Comparison of ENCODE assay signal across 2 cellular contexts in the genomic region with DNA sequence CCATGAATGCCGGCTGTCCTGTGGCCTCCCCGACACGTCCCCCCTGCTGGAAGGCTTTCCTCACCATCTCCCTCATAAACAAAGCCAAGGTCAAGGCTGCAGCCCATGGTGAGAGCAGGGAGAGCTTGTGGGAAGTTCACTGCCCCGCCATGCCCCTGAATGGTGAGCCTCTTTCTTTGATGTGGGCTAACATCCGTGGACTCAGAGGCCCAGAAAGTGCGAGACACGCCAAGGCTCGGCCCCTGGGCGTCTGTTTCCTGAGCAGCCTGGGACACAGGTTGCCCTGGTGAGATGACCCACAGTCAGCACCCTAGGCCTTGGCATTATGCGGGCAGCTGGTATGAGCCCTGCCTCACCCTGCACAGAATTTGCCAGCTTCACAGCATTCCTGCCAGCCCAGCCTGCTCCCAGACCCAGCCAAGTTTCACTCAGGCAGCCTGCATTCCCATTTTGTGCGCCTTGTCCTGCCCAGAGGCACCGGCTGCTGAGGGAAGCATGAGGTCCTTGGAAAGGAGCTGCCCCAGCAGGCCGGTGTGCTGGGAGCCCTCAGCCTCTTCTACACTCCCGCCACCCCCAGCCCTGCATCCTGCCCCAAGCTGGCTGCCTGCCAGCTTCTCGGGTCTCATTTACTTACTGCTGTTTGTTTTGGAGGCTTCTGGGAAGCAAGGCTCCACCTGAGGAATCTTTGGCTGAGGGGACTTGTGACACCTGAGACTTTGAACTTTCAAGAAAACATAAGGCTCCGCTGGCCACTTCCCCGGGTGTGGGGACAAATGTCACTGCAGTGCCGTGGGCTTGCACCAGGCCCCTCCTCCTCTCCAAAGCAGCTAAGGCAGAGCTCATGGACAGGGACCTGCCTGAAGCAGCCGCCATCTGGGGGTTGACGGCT.
TF ChIP-seq lines count a peak whose summit lies in the region.

No MANE protein-coding gene starts in this region.

TF ChIP-seq in GM23338, 12 proteins besides CTCF, POLR2A, EP300 and RAD21:
- TF ChIP-seq STAT1 (IDR thresholded peaks at IDR 0.05; ENCODE audit: unreplicated experiment) (no peak), POLR2AphosphoS5 (IDR thresholded peaks at IDR 0.05; ENCODE audit: low read depth) (no peak), EZH2 (IDR thresholded peaks at IDR 0.05; ENCODE audit: low read depth, unreplicated experiment) (no peak)
TF ChIP-seq in GM23338: peak in this region for 0.

TF ChIP-seq in K562, 482 proteins besides CTCF, POLR2A, EP300 and RAD21:
- peak; percentile 55 for TF ChIP-seq CXXC5 (CRISPR knock-in tag; IDR thresholded peaks at IDR 0.05)
- no peak for TF ChIP-seq KDM2B (CRISPR knock-in tag; IDR thresholded peaks at IDR 0.05)
- TF ChIP-seq, protein P1, sequence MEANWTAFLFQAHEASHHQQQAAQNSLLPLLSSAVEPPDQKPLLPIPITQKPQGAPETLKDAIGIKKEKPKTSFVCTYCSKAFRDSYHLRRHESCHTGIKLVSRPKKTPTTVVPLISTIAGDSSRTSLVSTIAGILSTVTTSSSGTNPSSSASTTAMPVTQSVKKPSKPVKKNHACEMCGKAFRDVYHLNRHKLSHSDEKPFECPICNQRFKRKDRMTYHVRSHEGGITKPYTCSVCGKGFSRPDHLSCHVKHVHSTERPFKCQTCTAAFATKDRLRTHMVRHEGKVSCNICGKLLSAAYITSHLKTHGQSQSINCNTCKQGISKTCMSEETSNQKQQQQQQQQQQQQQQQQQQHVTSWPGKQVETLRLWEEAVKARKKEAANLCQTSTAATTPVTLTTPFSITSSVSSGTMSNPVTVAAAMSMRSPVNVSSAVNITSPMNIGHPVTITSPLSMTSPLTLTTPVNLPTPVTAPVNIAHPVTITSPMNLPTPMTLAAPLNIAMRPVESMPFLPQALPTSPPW (CRISPR knock-in tag; IDR thresholded peaks at IDR 0.05) = peak; percentile 44; the same call in 1 of the 2 replicates
- peak; percentile 74 for TF ChIP-seq NFIX (CRISPR knock-in tag; IDR thresholded peaks at IDR 0.05; ENCODE audit: low read depth)
- TF ChIP-seq TOE1 (IDR thresholded peaks at IDR 0.05; ENCODE audit: borderline replicate concordance) = no peak
- no peak for TF ChIP-seq TOE1 (CRISPR knock-in tag; IDR thresholded peaks at IDR 0.05; ENCODE audit: borderline replicate concordance, low read depth)
- TF ChIP-seq, protein P2, sequence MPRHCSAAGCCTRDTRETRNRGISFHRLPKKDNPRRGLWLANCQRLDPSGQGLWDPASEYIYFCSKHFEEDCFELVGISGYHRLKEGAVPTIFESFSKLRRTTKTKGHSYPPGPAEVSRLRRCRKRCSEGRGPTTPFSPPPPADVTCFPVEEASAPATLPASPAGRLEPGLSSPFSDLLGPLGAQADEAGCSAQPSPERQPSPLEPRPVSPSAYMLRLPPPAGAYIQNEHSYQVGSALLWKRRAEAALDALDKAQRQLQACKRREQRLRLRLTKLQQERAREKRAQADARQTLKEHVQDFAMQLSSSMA (CRISPR knock-in tag; IDR thresholded peaks at IDR 0.05) = no peak
- TF ChIP-seq, protein P3, sequence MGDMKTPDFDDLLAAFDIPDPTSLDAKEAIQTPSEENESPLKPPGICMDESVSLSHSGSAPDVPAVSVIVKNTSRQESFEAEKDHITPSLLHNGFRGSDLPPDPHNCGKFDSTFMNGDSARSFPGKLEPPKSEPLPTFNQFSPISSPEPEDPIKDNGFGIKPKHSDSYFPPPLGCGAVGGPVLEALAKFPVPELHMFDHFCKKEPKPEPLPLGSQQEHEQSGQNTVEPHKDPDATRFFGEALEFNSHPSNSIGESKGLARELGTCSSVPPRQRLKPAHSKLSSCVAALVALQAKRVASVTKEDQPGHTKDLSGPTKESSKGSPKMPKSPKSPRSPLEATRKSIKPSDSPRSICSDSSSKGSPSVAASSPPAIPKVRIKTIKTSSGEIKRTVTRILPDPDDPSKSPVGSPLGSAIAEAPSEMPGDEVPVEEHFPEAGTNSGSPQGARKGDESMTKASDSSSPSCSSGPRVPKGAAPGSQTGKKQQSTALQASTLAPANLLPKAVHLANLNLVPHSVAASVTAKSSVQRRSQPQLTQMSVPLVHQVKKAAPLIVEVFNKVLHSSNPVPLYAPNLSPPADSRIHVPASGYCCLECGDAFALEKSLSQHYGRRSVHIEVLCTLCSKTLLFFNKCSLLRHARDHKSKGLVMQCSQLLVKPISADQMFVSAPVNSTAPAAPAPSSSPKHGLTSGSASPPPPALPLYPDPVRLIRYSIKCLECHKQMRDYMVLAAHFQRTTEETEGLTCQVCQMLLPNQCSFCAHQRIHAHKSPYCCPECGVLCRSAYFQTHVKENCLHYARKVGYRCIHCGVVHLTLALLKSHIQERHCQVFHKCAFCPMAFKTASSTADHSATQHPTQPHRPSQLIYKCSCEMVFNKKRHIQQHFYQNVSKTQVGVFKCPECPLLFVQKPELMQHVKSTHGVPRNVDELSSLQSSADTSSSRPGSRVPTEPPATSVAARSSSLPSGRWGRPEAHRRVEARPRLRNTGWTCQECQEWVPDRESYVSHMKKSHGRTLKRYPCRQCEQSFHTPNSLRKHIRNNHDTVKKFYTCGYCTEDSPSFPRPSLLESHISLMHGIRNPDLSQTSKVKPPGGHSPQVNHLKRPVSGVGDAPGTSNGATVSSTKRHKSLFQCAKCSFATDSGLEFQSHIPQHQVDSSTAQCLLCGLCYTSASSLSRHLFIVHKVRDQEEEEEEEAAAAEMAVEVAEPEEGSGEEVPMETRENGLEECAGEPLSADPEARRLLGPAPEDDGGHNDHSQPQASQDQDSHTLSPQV (IDR thresholded peaks at IDR 0.05) = peak; percentile 51; the same call in 1 of the 2 replicates
- TF ChIP-seq L3MBTL2 (IDR thresholded peaks at IDR 0.05) = 0 out of 2 replicates have a peak, but pooled peaks have one; percentile 22
- no peak for TF ChIP-seq SMARCB1 (IDR thresholded peaks at IDR 0.05; ENCODE audit: insufficient read length, low read depth)
- TF ChIP-seq NFIC (IDR thresholded peaks at IDR 0.05) = peak; percentile 98
- no peak for TF ChIP-seq ZNF134 (CRISPR knock-in tag; conservative IDR thresholded peaks at IDR 0.05)
- 0 out of 2 replicates have a peak, but pooled peaks have one; percentile 16 for TF ChIP-seq DMBX1 (CRISPR knock-in tag; IDR thresholded peaks at IDR 0.05; ENCODE audit: borderline replicate concordance)
- TF ChIP-seq SMAD1 (IDR thresholded peaks at IDR 0.05; ENCODE audit: low read depth, low read length, partially characterized antibody) = no peak
